ENCODE assay signal across 22 cellular contexts in genomic region chr3:152780553-152780952, GRCh38. TPM values are rescaled to one million over a fixed set of nuclear protein-coding genes. Genes with fewer than 3 reads are reported as not detected.
DNase-seq lines count a peak whose midpoint lies in the region; ATAC-seq, FAIRE-seq and TF ChIP-seq lines count a peak whose summit lies in the region.
"Had no signal": no experiment of that assay in that cellular context is flagged by ENCODE, and none has a peak within 500 bp of the region (broad histone marks: within the 10 kb centered on the region; RNA-seq: fewer than 3 reads in every experiment).

No MANE protein-coding gene starts in this region.

- FAIRE-seq in astrocyte (lab: Jason Lieb, UNC), result no peak
- FAIRE-seq: A204.1, GM12891, GM18507 had no signal

- H4K20me1 ChIP-seq in astrocyte (ENCODE audit: insufficient read depth, low read length) (no peaks in the 10 kb centered on the region), PC-3 (ENCODE audit: low read length) (no peaks in the 10 kb centered on the region)

- H3K27me3 Mint-ChIP-seq in astrocyte (ENCODE audit: low read depth, unreplicated experiment) (no peaks in the 10 kb centered on the region), WTC11 (ENCODE audit: low read depth) (no peaks in the 10 kb centered on the region)

- peaks cover 3% of the 10 kb centered on the region for H3K4me1 ChIP-seq in astrocyte (ENCODE audit: insufficient read depth, low read length)
- H3K4me1 ChIP-seq in PC-3 (ENCODE audit: insufficient read depth, low read length), result no peaks in the 10 kb centered on the region

- H3K36me3 ChIP-seq in astrocyte (ENCODE audit: insufficient read depth, low read length), result no peaks in the 10 kb centered on the region
- H3K36me3 ChIP-seq in PC-3 (ENCODE audit: low read depth, low read length), result no peaks in the 10 kb centered on the region
- H3K36me3 ChIP-seq: MG63 had no signal

- H3K9me3 Mint-ChIP-seq in astrocyte (ENCODE audit: unreplicated experiment) (peaks cover 2% of the 10 kb centered on the region), WTC11 (peaks cover 14% of the 10 kb centered on the region)

- H3K4me3 Mint-ChIP-seq in astrocyte (ENCODE audit: unreplicated experiment) (no peak overlapping the region), WTC11 (no peak overlapping the region)
- H3K4me3 Mint-ChIP-seq: GM23338 had no signal

- H3K36me3 Mint-ChIP-seq in astrocyte (ENCODE audit: low read depth, unreplicated experiment) (no peaks in the 10 kb centered on the region), WTC11 (peaks cover 11% of the 10 kb centered on the region)

- DNase-seq in ELR (ENCODE audit: low read depth) (peak; percentile 4), astrocyte (ENCODE audit: low read depth) (peak; percentile 27), fibroblast of peridontal ligament (ENCODE audit: extremely low read depth) (peak; percentile 9), kidney tubule cell (ENCODE audit: low spot score) (peak; percentile 14), NCI-H748 treated with DMSO at 0.1 percent for 48 hours (lab: John Stamatoyannopoulos, UW) (no peak), NCI-H226 (no peak), WTC11 (ENCODE audit: low spot score) (no peak), PC-3 (no peak)
- DNase-seq: C1 segment of cervical spinal cord, DND-41, GDM1, MG63, NCI-H1105 treated with DMSO at 0.1 percent for 48 hours, NCI-H1694 treated with DMSO at 0.1 percent for 48 hours, NCI-H2107, NCI-H345, NCI-H526 treated with DMSO at 0.1 percent for 48 hours had no signal

- H3K4me2 ChIP-seq in astrocyte (ENCODE audit: low read length) (no peak overlapping the region), PC-3 (ENCODE audit: low read length) (no peak overlapping the region)
- H3K4me2 ChIP-seq: GM23338 had no signal

- no peak overlapping the region for H3K9ac ChIP-seq in astrocyte (ENCODE audit: low read length)
- no peak overlapping the region for H3K9ac ChIP-seq in PC-3 (ENCODE audit: low read length)

- H2AFZ ChIP-seq in astrocyte (ENCODE audit: low read depth, low read length) (no peak overlapping the region), PC-3 (ENCODE audit: low read length) (no peak overlapping the region)

- H3K4me3 ChIP-seq in astrocyte (ENCODE audit: insufficient read depth, low read depth, low read length) (no peak overlapping the region), PC-3 (ENCODE audit: low read length) (no peak overlapping the region)
- H3K4me3 ChIP-seq: GM23338, MG63 had no signal

- no peaks in the 10 kb centered on the region for H3K79me2 ChIP-seq in astrocyte (ENCODE audit: insufficient read depth, low read length)
- no peaks in the 10 kb centered on the region for H3K79me2 ChIP-seq in PC-3 (ENCODE audit: low read length)

- ATAC-seq in WTC11 (no peak), PC-3 (no peak)

- H3K4me1 Mint-ChIP-seq in astrocyte (ENCODE audit: low read depth, unreplicated experiment) (peaks cover 13% of the 10 kb centered on the region), WTC11 (peaks cover 10% of the 10 kb centered on the region)

- H3F3A ChIP-seq in PC-3 (ENCODE audit: low read length, unreplicated experiment), result no peaks in the 10 kb centered on the region

- H3K9me3 ChIP-seq in astrocyte (ENCODE audit: insufficient read depth, low read depth, low read length) (no peaks in the 10 kb centered on the region), PC-3 (ENCODE audit: low read length) (no peaks in the 10 kb centered on the region)
- H3K9me3 ChIP-seq: MG63 had no signal

- no peak overlapping the region for H3K27ac Mint-ChIP-seq in astrocyte (ENCODE audit: unreplicated experiment)
- no peak overlapping the region for H3K27ac Mint-ChIP-seq in WTC11
- H3K27ac Mint-ChIP-seq: GM23338 had no signal

- BruUV-seq in PC-3 (replicated peaks; lab: Mats Ljungman, UMichigan), result no TSS peak

- TF ChIP-seq CTCF in astrocyte (IDR thresholded peaks at IDR 0.05; ENCODE audit: insufficient read depth, low read depth, low read length) (no peak), WTC11 (IDR thresholded peaks at IDR 0.05) (no peak), PC-3 (conservative IDR thresholded peaks at IDR 0.05; ENCODE audit: low read depth, low read length) (no peak)

- POLR2A ChIA-PET in WTC11 (lab: Charles Lee) (no interaction called here), PC-3 (lab: Charles Lee; ENCODE audit: unreplicated experiment) (no interaction called here)

- no peaks in the 10 kb centered on the region for H3K9me2 ChIP-seq in PC-3 (replicated peaks; ENCODE audit: low read length)

- H3K27ac ChIP-seq in astrocyte (ENCODE audit: low read depth, low read length) (no peak overlapping the region), PC-3 (ENCODE audit: low read length) (no peak overlapping the region)

- H3K27me3 ChIP-seq in astrocyte (ENCODE audit: insufficient read depth, low read length) (no peaks in the 10 kb centered on the region), PC-3 (ENCODE audit: low read length) (no peaks in the 10 kb centered on the region)
- H3K27me3 ChIP-seq: MG63 had no signal

- CTCF ChIA-PET in WTC11 (lab: Charles Lee) (no interaction called here), PC-3 (lab: Charles Lee) (no interaction called here)

- intact Hi-C loops in PC-3 (cut with micrococcal nuclease), result no loop called here

TF ChIP-seq in WTC11, 78 proteins besides CTCF, POLR2A, EP300 and RAD21:
- TF ChIP-seq ARID4B (CRISPR knock-in tag; IDR thresholded peaks at IDR 0.05; ENCODE audit: borderline replicate concordance), result no peak

RNA-seq across cellular contexts. Expression of gene P2RY1, which starts 54.4 kb away (rescaled TPM):
- 1.1 and 1.4 TPM in 2 replicates for total RNA-seq in astrocyte
- total RNA-seq in WTC11 (2021), result 31.6 to 47.2 TPM (median 32.9 TPM) in 3 replicates
- total RNA-seq in PC-3 (2014; rRNA removed), result 0.29 and 0.81 TPM in 2 replicates
- total RNA-seq: OCI-LY7 had no signal

Comparison
In these comparisons a context has a peak if more than half of its experiments do, and no peak if none do; other contexts are left out.
1. DNase-seq: peak in ELR (single experiment), astrocyte (single experiment), fibroblast of peridontal ligament (single experiment) and kidney tubule cell (single experiment); none in NCI-H748 treated with DMSO at 0.1 percent for 48 hours (single experiment), NCI-H226 (single experiment), WTC11 (single experiment) and PC-3 (single experiment).
2. RNA of gene P2RY1, which starts 54.4 kb away (total RNA-seq): 31.6 to 47.2 TPM in WTC11; 1.1 to 1.4 TPM in astrocyte and 0.29 to 0.81 TPM in PC-3; every median in the first group is over 10 times any median in the second.